ENCODE assay signal across 12 cellular contexts in the genomic region with DNA sequence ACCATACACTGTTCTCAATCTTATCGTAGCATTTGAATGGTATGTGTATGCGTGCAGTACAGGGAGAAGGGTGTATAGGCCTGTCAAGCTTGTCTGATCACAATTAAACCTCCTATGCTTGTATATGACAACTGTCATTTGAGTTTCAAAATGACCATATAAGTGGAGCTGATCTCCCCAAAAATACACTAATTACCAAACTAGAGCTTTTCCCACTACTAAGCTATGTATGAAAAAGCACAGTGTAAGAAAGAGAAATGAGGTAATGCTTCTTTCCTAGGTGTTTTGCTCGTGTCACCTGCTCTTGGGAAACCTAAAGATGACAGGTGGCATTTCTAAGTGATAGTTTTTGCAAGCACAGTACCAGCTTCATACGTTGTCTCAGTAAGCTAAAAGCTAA. TPM values are rescaled to one million over a fixed set of nuclear protein-coding genes. Genes with fewer than 3 reads are reported as not detected.
DNase-seq lines count a peak whose midpoint lies in the region; ATAC-seq and TF ChIP-seq lines count a peak whose summit lies in the region.
"Had no signal": no experiment of that assay in that cellular context is flagged by ENCODE, and none has a peak within 500 bp of the region (broad histone marks: within the 10 kb centered on the region; RNA-seq: fewer than 3 reads in every experiment).

No MANE protein-coding gene starts in this region.

- H3K4me3 Mint-ChIP-seq in activated T-cell treated with anti-CD3 and anti-CD28 coated beads, Interleukin-2, amount 50 U/mL, for 24 hours: peak overlapping the region; percentile 93
- H3K4me3 Mint-ChIP-seq in stimulated activated memory B cell treated with anti-CD40 and anti-IgM and Interleukin-4, amounts not matched to agents 10 μg/mL and 1 μg/mL and 100 μg/mL, for 72 hours: no peak overlapping the region

- no peak for TF ChIP-seq POLR2A in esophagus muscularis mucosa (IDR thresholded peaks at IDR 0.05; ENCODE audit: low read depth)

- TF ChIP-seq EP300 in esophagus muscularis mucosa (IDR thresholded peaks at IDR 0.05): no peak

- H3K4me1 Mint-ChIP-seq in activated T-cell treated with anti-CD3 and anti-CD28 coated beads, Interleukin-2, amount 50 U/mL, for 24 hours (ENCODE audit: low read depth): peaks cover 55% of the 10 kb centered on the region
- H3K4me1 Mint-ChIP-seq in stimulated activated memory B cell treated with anti-CD40 and anti-IgM and Interleukin-4, amounts not matched to agents 10 μg/mL and 1 μg/mL and 100 μg/mL, for 72 hours: peaks cover 45% of the 10 kb centered on the region

- H3K27ac ChIP-seq in esophagus muscularis mucosa (replicated peaks in 1 of 4): peak overlapping the region; percentile 88 to 94 (median 94)
- no peak overlapping the region for H3K27ac ChIP-seq in lower lobe of right lung

- intact Hi-C loops in esophagus muscularis mucosa (cut with DNase I) (loop anchor here (5.0 to 10.0 kb wide), 2 partner anchors 46 to 98 kb away; no protein-coding TSS in a partner anchor), lower lobe of right lung (cut with DNase I) (no loop called here)

- peaks cover 6 to 34% (median 26%) of the 10 kb centered on the region in 4 donors for H3K4me1 ChIP-seq in esophagus muscularis mucosa
- peaks cover 31% of the 10 kb centered on the region for H3K4me1 ChIP-seq in lower lobe of right lung

- peaks cover 5% of the 10 kb centered on the region for H3K9me3 Mint-ChIP-seq in activated T-cell treated with anti-CD3 and anti-CD28 coated beads, Interleukin-2, amount 50 U/mL, for 24 hours
- no peaks in the 10 kb centered on the region for H3K9me3 Mint-ChIP-seq in stimulated activated memory B cell treated with anti-CD40 and anti-IgM and Interleukin-4, amounts not matched to agents 10 μg/mL and 1 μg/mL and 100 μg/mL, for 72 hours

- TF ChIP-seq CTCF in esophagus muscularis mucosa (IDR thresholded peaks at IDR 0.05) (no peak), lower lobe of right lung (IDR thresholded peaks at IDR 0.05) (no peak)

- H3K27me3 Mint-ChIP-seq in activated T-cell treated with anti-CD3 and anti-CD28 coated beads, Interleukin-2, amount 50 U/mL, for 24 hours: no peaks in the 10 kb centered on the region
- no peaks in the 10 kb centered on the region for H3K27me3 Mint-ChIP-seq in stimulated activated memory B cell treated with anti-CD40 and anti-IgM and Interleukin-4, amounts not matched to agents 10 μg/mL and 1 μg/mL and 100 μg/mL, for 72 hours

- no peak for DNase-seq in activated T-cell treated with anti-CD3 and anti-CD28 coated beads, Interleukin-2, amount 50 U/mL, for 24 hours
- DNase-seq in activated T-cell treated with anti-CD3 and anti-CD28 coated beads for 4 hours: no peak
- DNase-seq in esophagus muscularis mucosa (ENCODE audit: extremely low spot score): no peak
- DNase-seq in lower lobe of right lung: no peak
- no peak for DNase-seq in H4 (ENCODE audit: low spot score)
- DNase-seq: DMS79 treated with DMSO at 0.1 percent for 48 hours, dorsolateral prefrontal cortex, NCI-H1694 treated with DMSO at 0.1 percent for 48 hours, SJCRH30 had no signal

- peak overlapping the region; percentile 93 for H3K27ac Mint-ChIP-seq in activated T-cell treated with anti-CD3 and anti-CD28 coated beads, Interleukin-2, amount 50 U/mL, for 24 hours
- peak overlapping the region; percentile 93 for H3K27ac Mint-ChIP-seq in stimulated activated memory B cell treated with anti-CD40 and anti-IgM and Interleukin-4, amounts not matched to agents 10 μg/mL and 1 μg/mL and 100 μg/mL, for 72 hours

- H3K9me3 ChIP-seq in esophagus muscularis mucosa: no peaks in the 10 kb centered on the region
- H3K9me3 ChIP-seq in lower lobe of right lung: no peaks in the 10 kb centered on the region
- H3K9me3 ChIP-seq: SJCRH30 had no signal

- H3K4me3 ChIP-seq in esophagus muscularis mucosa (no peak overlapping the region), lower lobe of right lung (no peak overlapping the region)

- H3K27me3 ChIP-seq in esophagus muscularis mucosa: no peaks in the 10 kb centered on the region
- H3K27me3 ChIP-seq in lower lobe of right lung (ENCODE audit: low read depth): no peaks in the 10 kb centered on the region
- H3K27me3 ChIP-seq: dorsolateral prefrontal cortex, SJCRH30 had no signal

- peaks cover 12% of the 10 kb centered on the region for H3K36me3 Mint-ChIP-seq in activated T-cell treated with anti-CD3 and anti-CD28 coated beads, Interleukin-2, amount 50 U/mL, for 24 hours (ENCODE audit: low read depth)
- H3K36me3 Mint-ChIP-seq in stimulated activated memory B cell treated with anti-CD40 and anti-IgM and Interleukin-4, amounts not matched to agents 10 μg/mL and 1 μg/mL and 100 μg/mL, for 72 hours: peaks cover 11% of the 10 kb centered on the region

- H3K36me3 ChIP-seq in esophagus muscularis mucosa (no peaks in the 10 kb centered on the region), lower lobe of right lung (no peaks in the 10 kb centered on the region)
- H3K36me3 ChIP-seq: SJCRH30 had no signal

- ATAC-seq in HG02852 (IDR thresholded peaks at IDR 0.05; ENCODE audit: unreplicated experiment): peak; percentile 12
- ATAC-seq in stimulated activated memory B cell treated with anti-CD40 and anti-IgM and Interleukin-4, amounts not matched to agents 10 μg/mL and 1 μg/mL and 100 μg/mL, for 72 hours: no peak
- ATAC-seq in HG03354 (IDR thresholded peaks at IDR 0.05; ENCODE audit: poor library complexity, severe bottlenecking, unreplicated experiment): no peak
- no peak for ATAC-seq in lower lobe of right lung

- 100% methylated on average over 4 of the region's 4 CpGs for WGBS in esophagus muscularis mucosa

RNA-seq across cellular contexts. Expression of gene STK38L, which starts 1.1 kb away (rescaled TPM):
- total RNA-seq in esophagus muscularis mucosa (100 to 1,000 TPM in 1 of 4 donors, 10 to 100 TPM in 3; 64.6 to 102 (median 82.4) TPM), lower lobe of right lung (22.2 TPM)
- 14.7 and 22.7 TPM in 2 replicates for total RNA-seq in H4 (2014; rRNA removed; shearing (Covaris generic))
